11 cellular contexts compared by ENCODE assay signal in the genomic region with DNA sequence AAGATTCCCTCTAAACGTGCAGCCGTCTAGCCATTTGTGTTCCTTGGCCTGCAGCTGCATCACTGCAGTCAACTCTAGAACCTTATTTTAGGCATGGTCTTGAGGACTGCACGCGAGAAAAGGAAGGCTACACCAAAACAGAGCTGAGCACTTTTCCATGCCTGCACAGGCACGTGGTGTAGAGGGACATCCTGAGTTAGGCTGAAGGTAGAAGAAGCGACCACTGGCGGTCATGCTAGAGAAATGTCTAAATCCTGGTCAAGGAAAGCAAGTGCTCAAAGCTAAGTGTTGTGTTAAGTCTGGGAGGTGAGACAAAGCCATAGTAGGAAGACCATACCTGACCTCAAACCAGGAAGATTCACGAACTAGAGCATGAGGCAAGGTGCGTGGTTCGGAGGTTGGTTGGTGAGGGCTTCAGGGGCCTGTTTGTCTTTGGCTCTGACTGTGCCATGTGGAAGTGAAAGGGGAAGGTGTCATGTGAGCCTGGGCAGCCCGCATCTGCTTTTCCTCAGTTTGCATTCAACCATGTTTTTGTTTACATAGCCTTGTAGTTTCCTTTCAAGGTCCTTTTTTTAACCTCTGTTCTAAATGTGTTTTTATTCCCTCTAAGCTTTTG.
A peak's percentile ranks its signal among the peaks of the same experiment; 100 is the strongest.
DNase-seq lines count a peak whose midpoint lies in the region; ATAC-seq and TF ChIP-seq lines count a peak whose summit lies in the region.
"Had no signal": no experiment of that assay in that cellular context is flagged by ENCODE, and none has a peak within 500 bp of the region (broad histone marks: within the 10 kb centered on the region; RNA-seq: fewer than 3 reads in every experiment).

No MANE protein-coding gene starts in this region.

- ATAC-seq in GM18505 (IDR thresholded peaks at IDR 0.05; ENCODE audit: unreplicated experiment) (peak; percentile 84), GM21717 (IDR thresholded peaks at IDR 0.05; ENCODE audit: unreplicated experiment) (peak; percentile 72), left ventricle myocardium superior (no peak)
- ATAC-seq: activated CD4-positive, alpha-beta T cell treated with anti-CD3 and anti-CD28 coated beads for 36 hours; natural killer cell had no signal

- intact Hi-C loops in left ventricle myocardium superior (cut with micrococcal nuclease) = no loop called here

- H3K27me3 Mint-ChIP-seq in IgD-negative memory B cell = no peaks in the 10 kb centered on the region
- H3K27me3 Mint-ChIP-seq: activated CD4-positive, alpha-beta T cell treated with anti-CD3 and anti-CD28 coated beads for 36 hours; brain had no signal

- H3K27ac Mint-ChIP-seq in IgD-negative memory B cell = peak overlapping the region; percentile 8 to 95 (median 58)
- H3K27ac Mint-ChIP-seq: activated CD4-positive, alpha-beta T cell treated with anti-CD3 and anti-CD28 coated beads for 36 hours; natural killer cell had no signal

- H3K36me3 Mint-ChIP-seq in IgD-negative memory B cell = no peaks in the 10 kb centered on the region
- H3K36me3 Mint-ChIP-seq: natural killer cell had no signal

- no peak for TF ChIP-seq POLR2A in GM18505 (IDR thresholded peaks at IDR 0.05; ENCODE audit: borderline replicate concordance, extremely low read depth, insufficient read depth, insufficient read length)

- H3K4me1 Mint-ChIP-seq in IgD-negative memory B cell = peaks cover 19 to 31% (median 24%) of the 10 kb centered on the region in 3 donors
- H3K4me1 Mint-ChIP-seq: natural killer cell had no signal

- H3K4me3 Mint-ChIP-seq in IgD-negative memory B cell = peak overlapping the region in 3 of 4 donors; percentile 0 to 91 (median 79)
- H3K4me3 Mint-ChIP-seq: activated CD4-positive, alpha-beta T cell treated with anti-CD3 and anti-CD28 coated beads for 36 hours; brain; natural killer cell had no signal

- DNase-seq in left kidney (ENCODE audit: low read depth, low spot score) = peak; percentile 20
- no peak for DNase-seq in activated CD8-positive, alpha-beta memory T cell treated with anti-CD3 and anti-CD28 coated beads, Interleukin-2, amount 50 U/mL, for 48 hours
- DNase-seq in NCI-H2029 treated with DMSO at 0.1 percent for 48 hours (lab: John Stamatoyannopoulos, UW) = no peak
- DNase-seq in epidermal melanocyte (ENCODE audit: insufficient read length, low spot score) = no peak
- DNase-seq in left ventricle myocardium superior = no peak
- DNase-seq: activated CD4-positive, alpha-beta T cell treated with anti-CD3 and anti-CD28 coated beads for 36 hours; natural killer cell had no signal

- H3K9me3 Mint-ChIP-seq in IgD-negative memory B cell = no peaks in the 10 kb centered on the region
- H3K9me3 Mint-ChIP-seq: natural killer cell had no signal
